ENCODE assay signal across 19 cellular contexts in genomic region chr1:174017231-174017970, GRCh38. TPM values are rescaled to one million over a fixed set of nuclear protein-coding genes. Genes with fewer than 3 reads are reported as not detected.
DNase-seq lines count a peak whose midpoint lies in the region; ATAC-seq, FAIRE-seq and TF ChIP-seq lines count a peak whose summit lies in the region.
"Had no signal": no experiment of that assay in that cellular context is flagged by ENCODE, and none has a peak within 500 bp of the region (broad histone marks: within the 10 kb centered on the region; RNA-seq: fewer than 3 reads in every experiment).

No MANE protein-coding gene starts in this region.

- POLR2A ChIA-PET in A673 (lab: Charles Lee; ENCODE audit: low non-redundant PET) = no interaction called here

- intact Hi-C loops in A673 (cut with micrococcal nuclease; ENCODE audit: unreplicated experiment) = no loop called here
- intact Hi-C loops in Right ventricle myocardium inferior (cut with DNase I) = loop anchor here (2.0 kb wide), 1 partner anchor 19 kb away; no protein-coding TSS in a partner anchor
- intact Hi-C loops in kidney (cut with DNase I) = no loop called here

- TF ChIP-seq CTCF in A673 (conservative IDR thresholded peaks at IDR 0.05; ENCODE audit: low read depth, low read length) = no peak
- no peak for TF ChIP-seq CTCF in astrocyte (IDR thresholded peaks at IDR 0.05; ENCODE audit: insufficient read depth, low read depth, low read length)
- no peak for TF ChIP-seq CTCF in mesothelial cell of epicardium (IDR thresholded peaks at IDR 0.05; ENCODE audit: unreplicated experiment)
- no peak for TF ChIP-seq CTCF in kidney (IDR thresholded peaks at IDR 0.05; ENCODE audit: borderline replicate concordance, extremely low read depth, insufficient read depth)

- CTCF ChIA-PET in A673 (lab: Charles Lee) = no interaction called here

- peaks cover 12% of the 10 kb centered on the region for H3F3A ChIP-seq in GM23248 (ENCODE audit: insufficient read depth)

- peak; percentile 34 for FAIRE-seq in astrocyte (lab: Jason Lieb, UNC)
- FAIRE-seq in kidney (lab: Jason Lieb, UNC) = no peak

- H3K4me1 Mint-ChIP-seq in astrocyte (ENCODE audit: low read depth, unreplicated experiment) (peaks cover 26% of the 10 kb centered on the region), mesothelial cell of epicardium (peaks cover 36% of the 10 kb centered on the region)

- H3K4me3 ChIP-seq in A673 (ENCODE audit: low read depth, low read length, poor library complexity, severe bottlenecking) (no peak overlapping the region), GM23248 (no peak overlapping the region), astrocyte (ENCODE audit: insufficient read depth, low read depth, low read length) (no peak overlapping the region), kidney (ENCODE audit: low read length in 2 of 2) (no peak overlapping the region)
- H3K4me3 ChIP-seq: colonic mucosa, mucosa of descending colon had no signal

- no peaks in the 10 kb centered on the region for H3K9me2 ChIP-seq in GM23248 (ENCODE audit: insufficient read depth)

- H3K36me3 Mint-ChIP-seq in astrocyte (ENCODE audit: low read depth, unreplicated experiment) (peaks cover under 1% of the 10 kb centered on the region), mesothelial cell of epicardium (peaks cover 4% of the 10 kb centered on the region)

- H2AFZ ChIP-seq in GM23248 = no peak overlapping the region
- no peak overlapping the region for H2AFZ ChIP-seq in astrocyte (ENCODE audit: low read depth, low read length)
- H2AFZ ChIP-seq: parathyroid adenoma had no signal

- H3K9me3 Mint-ChIP-seq in astrocyte (ENCODE audit: unreplicated experiment) (no peaks in the 10 kb centered on the region), mesothelial cell of epicardium (no peaks in the 10 kb centered on the region)

- H3K9ac ChIP-seq in GM23248 = peak overlapping the region; percentile 9; the same call in 1 of the 2 replicates
- no peak overlapping the region for H3K9ac ChIP-seq in astrocyte (ENCODE audit: low read length)
- no peak overlapping the region for H3K9ac ChIP-seq in kidney (ENCODE audit: low read length in 2 of 2)
- H3K9ac ChIP-seq: parathyroid adenoma had no signal

- H3K27ac ChIP-seq in A673 (ENCODE audit: low read depth, low read length, poor library complexity, severe bottlenecking) (no peak overlapping the region), GM23248 (no peak overlapping the region), astrocyte (ENCODE audit: low read depth, low read length) (no peak overlapping the region), kidney (ENCODE audit: low read depth in 2 of 2, low read length in 2 of 2) (no peak overlapping the region)
- H3K27ac ChIP-seq: colonic mucosa, epithelial cell of prostate, heart right ventricle, HL-60, parathyroid adenoma, WERI-Rb-1 had no signal

- H3K27me3 ChIP-seq in A673 (replicated peaks; ENCODE audit: insufficient read depth, low read depth, low read length, poor library complexity) (no peaks in the 10 kb centered on the region), GM23248 (replicated peaks; ENCODE audit: insufficient read depth) (no peaks in the 10 kb centered on the region), astrocyte (ENCODE audit: insufficient read depth, low read length) (no peaks in the 10 kb centered on the region)
- H3K27me3 ChIP-seq: colonic mucosa, heart right ventricle had no signal

- DNase-seq in A673 (ENCODE audit: low spot score) = no peak
- peak; percentile 37 for DNase-seq in GM23248
- DNase-seq in astrocyte (ENCODE audit: low read depth) = no peak
- no peak for DNase-seq in mesothelial cell of epicardium (ENCODE audit: low spot score in 2 of 2, unreplicated experiment in 2 of 2)
- DNase-seq in Right ventricle myocardium inferior (ENCODE audit: missing footprints) = no peak
- no peak for DNase-seq in kidney
- no peak for DNase-seq in NCI-H1092 (lab: John Stamatoyannopoulos, UW)
- DNase-seq in activated T-cell treated with anti-CD3 and anti-CD28 coated beads, Interleukin-2, amount 50 U/mL, for 48 hours = no peak
- DNase-seq: colonic mucosa; heart right ventricle; kidney glomerular epithelial cell; mucosa of descending colon; NCI-H446; OCI-M1; stimulated activated naive CD8-positive, alpha-beta T cell treated with anti-CD3 and anti-CD28 coated beads, Interleukin-15, Interleukin-2, amounts not matched to agents 100 U/mL and 50 U/mL, for 24 hours; WERI-Rb-1 had no signal

- in situ Hi-C loops in GM23248 (cut with MboI) = no loop called here

- no peak for ATAC-seq in Right ventricle myocardium inferior
- ATAC-seq: heart right ventricle; mucosa of descending colon; stimulated activated naive CD8-positive, alpha-beta T cell treated with anti-CD3 and anti-CD28 coated beads, Interleukin-15, Interleukin-2, amounts not matched to agents 100 U/mL and 50 U/mL, for 24 hours had no signal

- no peaks in the 10 kb centered on the region for H3K9me3 ChIP-seq in A673 (ENCODE audit: low read depth, low read length, poor library complexity, severe bottlenecking)
- H3K9me3 ChIP-seq in GM23248 (ENCODE audit: low read depth) = no peaks in the 10 kb centered on the region
- H3K9me3 ChIP-seq in astrocyte (ENCODE audit: insufficient read depth, low read depth, low read length) = no peaks in the 10 kb centered on the region
- H3K9me3 ChIP-seq in kidney (ENCODE audit: control insufficient read depth in 1 of 2, low read length in 2 of 2) = no peaks in the 10 kb centered on the region
- H3K9me3 ChIP-seq: colonic mucosa, heart right ventricle, mucosa of descending colon had no signal

- BruUV-seq in A673 (replicated peaks; lab: Mats Ljungman, UMichigan) = TSS peak; percentile 2

- H3K4me3 Mint-ChIP-seq in astrocyte (ENCODE audit: unreplicated experiment) = peak overlapping the region; percentile 6
- H3K4me3 Mint-ChIP-seq in mesothelial cell of epicardium = no peak overlapping the region

- H3K27ac Mint-ChIP-seq in astrocyte (ENCODE audit: unreplicated experiment) (no peak overlapping the region), mesothelial cell of epicardium (peak overlapping the region; percentile 23)

- no peaks in the 10 kb centered on the region for H3K27me3 Mint-ChIP-seq in astrocyte (ENCODE audit: low read depth, unreplicated experiment)
- no peaks in the 10 kb centered on the region for H3K27me3 Mint-ChIP-seq in mesothelial cell of epicardium (ENCODE audit: low read depth)

- H3K4me1 ChIP-seq in A673 (ENCODE audit: insufficient read depth, low read length, poor library complexity, severe bottlenecking) (peaks cover 34% of the 10 kb centered on the region), GM23248 (ENCODE audit: insufficient read depth) (peaks cover 49% of the 10 kb centered on the region), astrocyte (ENCODE audit: insufficient read depth, low read length) (peaks cover 9% of the 10 kb centered on the region), kidney (ENCODE audit: control insufficient read depth in 1 of 2, insufficient read depth in 1 of 2, low read depth in 1 of 2, low read length in 2 of 2) (peaks cover 4 to 17% of the 10 kb centered on the region in 2 donors)
- H3K4me1 ChIP-seq: colonic mucosa had no signal

- 12 to 14% methylated on average over 2 of the region's 2 CpGs for WGBS in GM23248 (ENCODE audit: low coverage in 1 of 2, low lambda C conversion rate in 2 of 2, missing lambda C conversion rate in 2 of 2), 2 experiments

- H3K36me3 ChIP-seq in A673 (ENCODE audit: insufficient read depth, low read length, poor library complexity, severe bottlenecking) (peaks cover 3% of the 10 kb centered on the region), GM23248 (ENCODE audit: low read depth) (no peaks in the 10 kb centered on the region; the same call in 1 of the 2 replicates), astrocyte (ENCODE audit: insufficient read depth, low read length) (no peaks in the 10 kb centered on the region), kidney (ENCODE audit: control insufficient read depth in 1 of 2, insufficient read depth in 2 of 2, low read length in 2 of 2) (no peaks in the 10 kb centered on the region)
- H3K36me3 ChIP-seq: colonic mucosa had no signal

- H3K4me2 ChIP-seq in GM23248 (ENCODE audit: unreplicated experiment) (peak overlapping the region; percentile 27), astrocyte (ENCODE audit: low read length) (no peak overlapping the region)

- H3K79me2 ChIP-seq in GM23248 (ENCODE audit: insufficient read depth) = peaks cover 97% of the 10 kb centered on the region
- H3K79me2 ChIP-seq in astrocyte (ENCODE audit: insufficient read depth, low read length) = peaks cover 96% of the 10 kb centered on the region

- H4K20me1 ChIP-seq in GM23248 (ENCODE audit: insufficient read depth) = peaks cover 19% of the 10 kb centered on the region
- peaks cover 71% of the 10 kb centered on the region for H4K20me1 ChIP-seq in astrocyte (ENCODE audit: insufficient read depth, low read length)

RNA-seq across cellular contexts. Expression of gene RC3H1, which starts 4.8 kb away (rescaled TPM):
- total RNA-seq in A673 (2021) (27.2 and 28.0 TPM in 2 replicates), astrocyte (31.2 and 38.1 TPM in 2 replicates), mesothelial cell of epicardium (43.7 to 52.0 TPM (median 48.1 TPM) in 3 replicates), Right ventricle myocardium inferior (20.2 TPM), kidney (40.5 TPM)
- total RNA-seq in GM23248 (2014; rRNA removed; shearing (Covaris generic)) = 18.9 and 22.4 TPM in 2 replicates
- polyA plus RNA-seq in GM23248 (2016; fragmentation: Nextera tagmentation; extraction: Ambion mirVana) (5.9 and 6.0 TPM in 2 replicates), kidney (ENCODE audit: insufficient read depth, low read depth, low replicate concordance) (2.5 TPM)
